Comparison of ENCODE assay signal across 27 cellular contexts in the genomic region with DNA sequence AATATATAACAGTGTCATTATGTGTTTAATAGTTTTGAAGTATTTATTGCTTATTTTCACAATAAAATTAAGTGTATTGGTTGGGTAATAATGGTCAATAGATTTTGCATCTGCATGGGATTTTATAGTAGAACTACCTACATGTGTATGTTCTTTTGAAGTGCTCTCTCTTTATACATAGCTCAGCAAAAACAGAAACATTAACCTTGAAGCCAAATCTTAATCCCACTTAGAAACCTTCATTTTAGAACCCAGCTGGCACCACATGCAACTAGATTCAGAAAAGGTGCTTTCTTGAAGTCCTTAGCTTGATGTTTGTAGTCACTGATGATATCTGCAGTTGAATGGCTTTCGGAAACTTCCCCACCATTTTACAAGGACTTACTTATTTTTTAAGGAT. TPM values are rescaled to one million over a fixed set of nuclear protein-coding genes. Genes with fewer than 3 reads are reported as not detected.
DNase-seq lines count a peak whose midpoint lies in the region; ATAC-seq, FAIRE-seq and TF ChIP-seq lines count a peak whose summit lies in the region.
"Had no signal": no experiment of that assay in that cellular context is flagged by ENCODE, and none has a peak within 500 bp of the region (broad histone marks: within the 10 kb centered on the region; RNA-seq: fewer than 3 reads in every experiment).

No MANE protein-coding gene starts in this region.

- 91% methylated on average over 1 of the region's 1 CpG for WGBS in HepG2 (ENCODE audit: low lambda C conversion rate)
- WGBS in right lobe of liver (ENCODE audit: insufficient coverage, low coverage, low lambda C conversion rate, missing lambda C conversion rate) = 100% methylated on average over 1 of the region's 1 CpG
- 86% methylated on average over 1 of the region's 1 CpG for WGBS in esophagus muscularis mucosa
- WGBS in trophoblast cell (ENCODE audit: extremely low coverage, insufficient coverage, insufficient read length) = no CpG with 5 or more reads among the region's 1 CpG

- no peak overlapping the region for H2AK5ac ChIP-seq in trophoblast cell (ENCODE audit: low read length)

- no peak overlapping the region for H4K8ac ChIP-seq in trophoblast cell (ENCODE audit: low read depth, low read length)

- no peak overlapping the region for H3K4me2 ChIP-seq in HepG2 (ENCODE audit: low read depth, low read length)
- H3K4me2 ChIP-seq in neural progenitor cell = peak overlapping the region; percentile 99
- no peak overlapping the region for H3K4me2 ChIP-seq in trophoblast cell (ENCODE audit: low read length)

- H3K14ac ChIP-seq in trophoblast cell (ENCODE audit: low read length) = no peak overlapping the region

- no peak overlapping the region for H3K23ac ChIP-seq in trophoblast cell (ENCODE audit: low read length)

- no peak overlapping the region for H3K18ac ChIP-seq in trophoblast cell (ENCODE audit: low read length)

- TF ChIP-seq EP300 in HepG2 (IDR thresholded peaks at IDR 0.05; ENCODE audit: low read depth in 2 of 2, low read length in 2 of 2) = no peak
- no peak for TF ChIP-seq EP300 in HepG2 (CRISPR knock-in tag; IDR thresholded peaks at IDR 0.05; ENCODE audit: borderline replicate concordance)
- no peak for TF ChIP-seq EP300 in esophagus muscularis mucosa (IDR thresholded peaks at IDR 0.05)

- no peak for TF ChIP-seq RAD21 in HepG2 (CRISPR knock-in tag; IDR thresholded peaks at IDR 0.05)

- H3K36me3 Mint-ChIP-seq in neural progenitor cell = peaks cover 11% of the 10 kb centered on the region
- H3K36me3 Mint-ChIP-seq: activated naive CD4-positive, alpha-beta T cell treated with anti-CD3 and anti-CD28 coated beads, Interleukin-2, amount 10 ng/mL, durations not matched to agents 7 days and 5 days; natural killer cell treated with Interleukin-12 subunit alpha and Interleukin-12 subunit beta and Interleukin-15 and Interleukin-18, amount 100 ng/mL, for 72 hours had no signal

- H3K9me3 ChIP-seq in HepG2 (ENCODE audit: low read length) (no peaks in the 10 kb centered on the region), right lobe of liver (no peaks in the 10 kb centered on the region), esophagus muscularis mucosa (no peaks in the 10 kb centered on the region), neural progenitor cell (ENCODE audit: low read depth) (no peaks in the 10 kb centered on the region), upper lobe of right lung (no peaks in the 10 kb centered on the region), trophoblast cell (ENCODE audit: insufficient read depth, low read depth, low read length) (no peaks in the 10 kb centered on the region)
- H3K9me3 ChIP-seq: adrenal gland, colonic mucosa, heart right ventricle, ovary, testis had no signal

- H3K4me3 ChIP-seq in HepG2 (replicated peaks in 1 of 3; ENCODE audit: insufficient read depth in 1 of 3, low read depth in 2 of 3, low read length in 3 of 3) = no peak overlapping the region
- no peak overlapping the region for H3K4me3 ChIP-seq in right lobe of liver
- H3K4me3 ChIP-seq in esophagus muscularis mucosa = no peak overlapping the region
- H3K4me3 ChIP-seq in neural progenitor cell = peak overlapping the region; percentile 72
- H3K4me3 ChIP-seq in upper lobe of right lung = peak overlapping the region; percentile 41
- H3K4me3 ChIP-seq in trophoblast cell (ENCODE audit: low read depth, low read length) = no peak overlapping the region
- H3K4me3 ChIP-seq: adrenal gland, colonic mucosa, K562, ovary, testis had no signal

- in situ Hi-C loops in HepG2 (cut with HindIII; ENCODE audit: extremely low pct_ligation_motif_present, low pct_unique_long_range_greater_than_20kb) = no loop called here

- H3K9ac ChIP-seq in HepG2 (ENCODE audit: insufficient read depth, low read depth, low read length) = no peak overlapping the region
- no peak overlapping the region for H3K9ac ChIP-seq in neural progenitor cell
- H3K9ac ChIP-seq in trophoblast cell (ENCODE audit: low read length) = no peak overlapping the region

- H3K79me2 ChIP-seq in HepG2 (ENCODE audit: insufficient read depth, low read length) (no peaks in the 10 kb centered on the region), neural progenitor cell (ENCODE audit: low read depth) (peaks cover 71% of the 10 kb centered on the region), trophoblast cell (ENCODE audit: control insufficient read depth, insufficient read depth, low read length, poor library complexity) (peaks cover 5% of the 10 kb centered on the region)

- no peak overlapping the region for H2AFZ ChIP-seq in HepG2 (ENCODE audit: low read length)
- H2AFZ ChIP-seq in neural progenitor cell (replicated peaks) = no peak overlapping the region
- H2AFZ ChIP-seq in trophoblast cell (ENCODE audit: insufficient read depth, low read length, poor library complexity) = no peak overlapping the region

- no peak for FAIRE-seq in HepG2 (lab: Jason Lieb, UNC)
- FAIRE-seq: K562, small intestine had no signal

- no peaks in the 10 kb centered on the region for H3K27me3 Mint-ChIP-seq in neural progenitor cell (ENCODE audit: insufficient read depth, low read depth)

- H3K27ac ChIP-seq in HepG2 (ENCODE audit: extremely low read length, insufficient read depth, low read length) (no peak overlapping the region), right lobe of liver (no peak overlapping the region), esophagus muscularis mucosa (replicated peaks in 1 of 4) (peak overlapping the region; percentile 70 to 82 (median 78)), neural progenitor cell (no peak overlapping the region), upper lobe of right lung (peak overlapping the region; percentile 75), trophoblast cell (ENCODE audit: low read depth, low read length) (no peak overlapping the region)
- H3K27ac ChIP-seq: adrenal gland, colonic mucosa, ovary, testis had no signal

- no peak overlapping the region for H4K91ac ChIP-seq in trophoblast cell (ENCODE audit: low read depth, low read length)

- H4K20me1 ChIP-seq in HepG2 (ENCODE audit: insufficient read depth, low read length) (no peaks in the 10 kb centered on the region), neural progenitor cell (ENCODE audit: low read depth) (no peaks in the 10 kb centered on the region)

- TF ChIP-seq POLR2A in HepG2 (IDR thresholded peaks at IDR 0.05; ENCODE audit: insufficient read depth in 1 of 2, low read depth in 2 of 2, low read length in 2 of 2) (no peak), right lobe of liver (IDR thresholded peaks at IDR 0.05) (no peak), esophagus muscularis mucosa (IDR thresholded peaks at IDR 0.05; ENCODE audit: low read depth) (no peak)

- H2BK120ac ChIP-seq in trophoblast cell (ENCODE audit: insufficient read depth, low read length, poor library complexity) = no peak overlapping the region

- H3K4me1 ChIP-seq in HepG2 (ENCODE audit: insufficient read depth, low read length) = peaks cover 6% of the 10 kb centered on the region
- H3K4me1 ChIP-seq in right lobe of liver = peaks cover 0 to 16% (median 3%) of the 10 kb centered on the region in 4 donors
- H3K4me1 ChIP-seq in esophagus muscularis mucosa = peaks cover 67 to 96% (median 93%) of the 10 kb centered on the region in 4 donors
- H3K4me1 ChIP-seq in neural progenitor cell = peaks cover 37% of the 10 kb centered on the region
- peaks cover 24% of the 10 kb centered on the region for H3K4me1 ChIP-seq in upper lobe of right lung
- H3K4me1 ChIP-seq in trophoblast cell (ENCODE audit: control insufficient read depth in 1 of 2, insufficient read depth in 2 of 2, low read length in 2 of 2) = peaks cover 20 to 28% of the 10 kb centered on the region in 2 experiments
- H3K4me1 ChIP-seq: colonic mucosa had no signal

- H2BK12ac ChIP-seq in trophoblast cell (ENCODE audit: low read length) = no peak overlapping the region

- BruUV-seq in HepG2 (replicated peaks; lab: Mats Ljungman, UMichigan) = no TSS peak

- no peaks in the 10 kb centered on the region for H3K9me3 Mint-ChIP-seq in neural progenitor cell
- H3K9me3 Mint-ChIP-seq: activated naive CD4-positive, alpha-beta T cell treated with anti-CD3 and anti-CD28 coated beads, Interleukin-2, amount 10 ng/mL, durations not matched to agents 7 days and 5 days; activated T-helper 17 cell treated with anti-CD3 and anti-CD28 coated beads, Interleukin-2, amount 50 U/mL, for 72 hours; CD4-positive, alpha-beta T cell; natural killer cell treated with Interleukin-12 subunit alpha and Interleukin-12 subunit beta and Interleukin-15 and Interleukin-18, amount 100 ng/mL, for 72 hours had no signal

- TF ChIP-seq CTCF in HepG2 (CRISPR knock-in tag; IDR thresholded peaks at IDR 0.05) = no peak
- no peak for TF ChIP-seq CTCF in right lobe of liver (IDR thresholded peaks at IDR 0.05)
- TF ChIP-seq CTCF in esophagus muscularis mucosa (IDR thresholded peaks at IDR 0.05) = no peak
- TF ChIP-seq CTCF in neural progenitor cell (IDR thresholded peaks at IDR 0.05) = no peak
- no peak for TF ChIP-seq CTCF in upper lobe of right lung (IDR thresholded peaks at IDR 0.05)

- no peak overlapping the region for H3K27ac Mint-ChIP-seq in neural progenitor cell
- H3K27ac Mint-ChIP-seq: activated CD8-positive, alpha-beta T cell treated with anti-CD3 and anti-CD28 coated beads, Interleukin-2, amount 10 ng/mL, durations not matched to agents 7 days and 5 days; activated naive CD4-positive, alpha-beta T cell treated with anti-CD3 and anti-CD28 coated beads, Interleukin-2, amount 10 ng/mL, durations not matched to agents 7 days and 5 days; activated T-helper 17 cell treated with anti-CD3 and anti-CD28 coated beads, Interleukin-2, amount 50 U/mL, for 72 hours; CD4-positive, alpha-beta T cell; natural killer cell treated with Interleukin-12 subunit alpha and Interleukin-12 subunit beta and Interleukin-15 and Interleukin-18, amount 100 ng/mL, for 72 hours had no signal

- no peaks in the 10 kb centered on the region; a peak in 1 of 5 replicates for H3K27me3 ChIP-seq in HepG2 (ENCODE audit: control insufficient read depth in 1 of 2, insufficient read depth in 2 of 2, low read length in 2 of 2)
- no peaks in the 10 kb centered on the region for H3K27me3 ChIP-seq in right lobe of liver
- H3K27me3 ChIP-seq in esophagus muscularis mucosa = no peaks in the 10 kb centered on the region
- H3K27me3 ChIP-seq in neural progenitor cell = no peaks in the 10 kb centered on the region
- H3K27me3 ChIP-seq in upper lobe of right lung = no peaks in the 10 kb centered on the region
- no peaks in the 10 kb centered on the region for H3K27me3 ChIP-seq in trophoblast cell (ENCODE audit: insufficient read depth, low read length)
- H3K27me3 ChIP-seq: colonic mucosa, heart right ventricle, ovary, testis had no signal

- intact Hi-C loops in HepG2 (cut with micrococcal nuclease; ENCODE audit: unreplicated experiment) = no loop called here
- intact Hi-C loops in right lobe of liver (cut with DNase I) = no loop called here
- intact Hi-C loops in esophagus muscularis mucosa (cut with DNase I) = no loop called here
- intact Hi-C loops in upper lobe of right lung (cut with DNase I) = no loop called here

- peaks cover 21% of the 10 kb centered on the region for H3K79me1 ChIP-seq in trophoblast cell (ENCODE audit: low read length)

- peaks cover 52% of the 10 kb centered on the region for H3K4me1 Mint-ChIP-seq in neural progenitor cell
- H3K4me1 Mint-ChIP-seq: activated T-helper 17 cell treated with anti-CD3 and anti-CD28 coated beads, Interleukin-2, amount 50 U/mL, for 72 hours had no signal

- CTCF ChIA-PET in HepG2 (lab: Yijun Ruan, JAX; ENCODE audit: low intra/inter-chr PET ratio, low total read pairs) = no interaction called here

- DNase-seq in HepG2 (ENCODE audit: low spot score) = no peak
- no peak for DNase-seq in right lobe of liver
- DNase-seq in esophagus muscularis mucosa (ENCODE audit: extremely low spot score) = no peak
- DNase-seq in neural progenitor cell (ENCODE audit: low spot score) = no peak
- no peak for DNase-seq in upper lobe of right lung
- no peak for DNase-seq in GM19238 (ENCODE audit: insufficient read length, low spot score)
- DNase-seq in trophoblast cell = no peak
- DNase-seq: activated CD8-positive, alpha-beta T cell treated with anti-CD3 and anti-CD28 coated beads, Interleukin-2, amount 10 ng/mL, durations not matched to agents 7 days and 5 days; activated naive CD4-positive, alpha-beta T cell treated with anti-CD3 and anti-CD28 coated beads, Interleukin-2, amount 10 ng/mL, durations not matched to agents 7 days and 5 days; adrenal gland; CD4-positive, alpha-beta T cell; colonic mucosa; effector CD8-positive, alpha-beta T cell; GF-D8; heart right ventricle; NCI-H2029; NCI-H748 treated with DMSO at 0.1 percent for 48 hours; ovary; retina; small intestine; stimulated activated naive CD4-positive, alpha-beta T cell; SW 1271; testis had no signal

- H3K36me3 ChIP-seq in HepG2 (replicated peaks in 1 of 2; ENCODE audit: control insufficient read depth in 1 of 2, insufficient read depth in 2 of 2, low read length in 2 of 2) (no peaks in the 10 kb centered on the region), right lobe of liver (no peaks in the 10 kb centered on the region), esophagus muscularis mucosa (no peaks in the 10 kb centered on the region), neural progenitor cell (no peaks in the 10 kb centered on the region), upper lobe of right lung (no peaks in the 10 kb centered on the region), trophoblast cell (ENCODE audit: control insufficient read depth in 1 of 2, insufficient read depth in 2 of 2, low read length in 2 of 2) (peaks cover 0 to 2% of the 10 kb centered on the region in 2 experiments)
- H3K36me3 ChIP-seq: adrenal gland, colonic mucosa, heart right ventricle, ovary had no signal

- no peak overlapping the region for H4K12ac ChIP-seq in trophoblast cell (ENCODE audit: low read depth, low read length)

- POLR2A ChIA-PET in HepG2 (lab: Yijun Ruan, JAX) = no interaction called here

- peak overlapping the region; percentile 92 for H3K4me3 Mint-ChIP-seq in neural progenitor cell
- H3K4me3 Mint-ChIP-seq: activated CD8-positive, alpha-beta T cell treated with anti-CD3 and anti-CD28 coated beads, Interleukin-2, amount 10 ng/mL, durations not matched to agents 7 days and 5 days; activated naive CD4-positive, alpha-beta T cell treated with anti-CD3 and anti-CD28 coated beads, Interleukin-2, amount 10 ng/mL, durations not matched to agents 7 days and 5 days; activated T-helper 17 cell treated with anti-CD3 and anti-CD28 coated beads, Interleukin-2, amount 50 U/mL, for 72 hours; CD4-positive, alpha-beta T cell; natural killer cell treated with Interleukin-12 subunit alpha and Interleukin-12 subunit beta and Interleukin-15 and Interleukin-18, amount 100 ng/mL, for 72 hours had no signal

- H2BK5ac ChIP-seq in trophoblast cell (ENCODE audit: low read depth, low read length, poor library complexity) = no peak overlapping the region

- ATAC-seq in HepG2 = no peak
- ATAC-seq in right lobe of liver = no peak
- ATAC-seq in upper lobe of right lung = no peak
- ATAC-seq in HG02870 (IDR thresholded peaks at IDR 0.05; ENCODE audit: unreplicated experiment) = no peak
- ATAC-seq: activated CD8-positive, alpha-beta T cell treated with anti-CD3 and anti-CD28 coated beads, Interleukin-2, amount 10 ng/mL, durations not matched to agents 7 days and 5 days; activated T-helper 17 cell treated with anti-CD3 and anti-CD28 coated beads, Interleukin-2, amount 50 U/mL, for 72 hours; heart right ventricle; K562; natural killer cell treated with Interleukin-12 subunit alpha and Interleukin-12 subunit beta and Interleukin-15 and Interleukin-18, amount 100 ng/mL, for 72 hours had no signal

- no peak overlapping the region for H3K4ac ChIP-seq in trophoblast cell (ENCODE audit: low read depth, low read length)

- peaks cover 25% of the 10 kb centered on the region for H3F3A ChIP-seq in neural progenitor cell (ENCODE audit: low read depth)

RNA-seq across cellular contexts. Expression of gene SCHIP1, which starts 2.1 kb away (rescaled TPM):
- total RNA-seq in HepG2 (2016; rRNA removed; fragmentation: Illumina TruSeq; extraction: Trizol) (0.07 TPM in 1 of 2 replicates, not detected in the other), right lobe of liver (1 to 10 TPM in 5 of 6 experiments, under 1 TPM in 1; 0.74 to 2.8 (median 1.9) TPM), esophagus muscularis mucosa (10 to 100 TPM; 10.8 to 23.5 (median 14.3) TPM), neural progenitor cell (ENCODE audit: low replicate concordance) (31.2 and 41.5 TPM in 2 replicates), upper lobe of right lung (15.0 TPM)
- total RNA-seq in HepG2 (2016; cell fraction: cytosol; rRNA removed; fragmentation: Illumina TruSeq; extraction: Trizol; ENCODE audit: low read depth) = 0.09 TPM in 1 of 2 replicates, not detected in the other
- 0.13 TPM in 1 of 2 replicates, not detected in the other for total RNA-seq in HepG2 (2016; cell fraction: insoluble cytoplasmic fraction; rRNA removed; fragmentation: Illumina TruSeq; extraction: Trizol)
- 0.03 TPM in 1 of 2 replicates, not detected in the other for total RNA-seq in HepG2 (2016; cell fraction: membrane; rRNA removed; fragmentation: Illumina TruSeq; extraction: Trizol)
- total RNA-seq in HepG2 (2016; cell fraction: nucleus; rRNA removed; fragmentation: Illumina TruSeq; extraction: Trizol) = 0.12 and 2.0 TPM in 2 replicates
- not detected in 2 replicates for polyA plus RNA-seq in HepG2 (2011; rRNA removed)
- not detected in 2 replicates for polyA plus RNA-seq in HepG2 (2011; cell fraction: cytosol; rRNA removed)
- 0.08 and 0.28 TPM in 2 replicates for polyA plus RNA-seq in HepG2 (2011; cell fraction: nucleus; rRNA removed)
- polyA plus RNA-seq in HepG2 (2012) = not detected in 2 replicates
- polyA plus RNA-seq in HepG2 (2016; cell fraction: cytosol; fragmentation: Illumina TruSeq; extraction: Trizol; ENCODE audit: low read depth) = not detected in 2 replicates
- polyA plus RNA-seq in HepG2 (2016; cell fraction: insoluble cytoplasmic fraction; fragmentation: Illumina TruSeq; extraction: Trizol; ENCODE audit: low read depth) = 0.19 TPM in 1 of 2 replicates, not detected in the other
- polyA plus RNA-seq in HepG2 (2016; cell fraction: membrane; fragmentation: Illumina TruSeq; extraction: Trizol; ENCODE audit: low read depth) = not detected in 2 replicates
- 0.18 and 0.56 TPM in 2 replicates for polyA plus RNA-seq in HepG2 (2016; cell fraction: nucleus; fragmentation: Illumina TruSeq; extraction: Trizol; ENCODE audit: insufficient read depth, low read depth)
- 5.2 TPM in 1 of 2 replicates, not detected in the other for polyA minus RNA-seq in HepG2 (2011; rRNA and poly(A)+ RNA removed; ENCODE audit: low replicate concordance)
- not detected in 2 replicates for polyA minus RNA-seq in HepG2 (2011; cell fraction: cytosol; rRNA and poly(A)+ RNA removed)
- 0.13 and 0.25 TPM in 2 replicates for polyA minus RNA-seq in HepG2 (2011; cell fraction: nucleus; rRNA and poly(A)+ RNA removed)
- 12.8 and 13.8 TPM in 2 replicates for polyA plus RNA-seq in trophoblast cell (2013)
- total RNA-seq: activated CD8-positive, alpha-beta T cell treated with anti-CD3 and anti-CD28 coated beads, Interleukin-2, amount 10 ng/mL, durations not matched to agents 7 days and 5 days; activated T-helper 17 cell treated with anti-CD3 and anti-CD28 coated beads, Interleukin-2, amount 50 U/mL, for 72 hours; CD4-positive, alpha-beta T cell; K562; natural killer cell treated with Interleukin-12 subunit alpha and Interleukin-12 subunit beta and Interleukin-15 and Interleukin-18, amount 100 ng/mL, for 72 hours had no signal
- polyA plus RNA-seq: K562 had no signal

Comparison
In these comparisons a context has a peak if more than half of its experiments do, and no peak if none do; other contexts are left out.
1. H3K27ac ChIP-seq: peak in esophagus muscularis mucosa (4 of 4) and upper lobe of right lung (single experiment); none in HepG2 (single experiment), right lobe of liver (0 of 3), neural progenitor cell (single experiment) and trophoblast cell (single experiment).
2. H3K4me3 ChIP-seq: peak in neural progenitor cell (single experiment) and upper lobe of right lung (single experiment); none in HepG2 (0 of 3), right lobe of liver (0 of 3), esophagus muscularis mucosa (0 of 4) and trophoblast cell (single experiment).